Comparison of ENCODE assay signal across 18 cellular contexts in the genomic region with DNA sequence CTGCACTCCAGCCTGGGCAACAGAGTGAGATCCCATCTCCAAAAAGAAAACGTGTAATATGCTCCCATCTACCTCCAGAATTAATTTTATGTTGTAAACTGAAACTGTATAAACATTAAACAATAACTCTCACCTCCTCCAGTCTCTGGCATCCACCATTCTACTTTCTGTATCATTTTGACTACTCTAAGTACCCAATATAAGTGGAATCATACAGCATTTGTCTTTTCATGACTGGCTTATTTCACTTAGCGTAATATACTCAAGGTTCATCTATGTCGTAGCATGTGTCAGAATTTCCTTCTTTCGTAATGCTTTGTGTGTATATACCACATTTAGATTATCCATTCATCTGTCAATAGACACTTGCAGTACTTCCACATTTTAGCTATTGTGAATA. TPM values are rescaled to one million over a fixed set of nuclear protein-coding genes. Genes with fewer than 3 reads are reported as not detected.
DNase-seq lines count a peak whose midpoint lies in the region; ATAC-seq, FAIRE-seq and TF ChIP-seq lines count a peak whose summit lies in the region.
"Had no signal": no experiment of that assay in that cellular context is flagged by ENCODE, and none has a peak within 500 bp of the region (broad histone marks: within the 10 kb centered on the region; RNA-seq: fewer than 3 reads in every experiment).

No MANE protein-coding gene starts in this region.

- H3K4me1 Mint-ChIP-seq in stimulated activated naive CD8-positive, alpha-beta T cell treated with anti-CD3 and anti-CD28 coated beads, Interleukin-15, amount 100 ng/mL, for 72 hours = peaks cover 8% of the 10 kb centered on the region
- H3K4me1 Mint-ChIP-seq: CD4-positive, alpha-beta memory T cell had no signal

- no peak overlapping the region for H3K4me3 Mint-ChIP-seq in stimulated activated naive CD8-positive, alpha-beta T cell treated with anti-CD3 and anti-CD28 coated beads, Interleukin-15, amount 100 ng/mL, for 72 hours
- H3K4me3 Mint-ChIP-seq: CD14-positive monocyte; CD4-positive, alpha-beta memory T cell had no signal

- no peaks in the 10 kb centered on the region for H3K36me3 ChIP-seq in GM12878 (ENCODE audit: control insufficient read depth in 2 of 2, insufficient read depth in 2 of 2, low read length in 1 of 2)
- H3K36me3 ChIP-seq: BLaER1, HAP-1 had no signal

- FAIRE-seq in GM12878 (lab: Jason Lieb, UNC) = no peak
- FAIRE-seq: GM19239 had no signal

- no peaks in the 10 kb centered on the region for H3K9me3 Mint-ChIP-seq in stimulated activated naive CD8-positive, alpha-beta T cell treated with anti-CD3 and anti-CD28 coated beads, Interleukin-15, amount 100 ng/mL, for 72 hours
- H3K9me3 Mint-ChIP-seq: CD4-positive, alpha-beta memory T cell had no signal

- BruUV-seq in GM12878 (replicated peaks; lab: Mats Ljungman, UMichigan) = no TSS peak

- H3K27ac Mint-ChIP-seq in stimulated activated naive CD8-positive, alpha-beta T cell treated with anti-CD3 and anti-CD28 coated beads, Interleukin-15, amount 100 ng/mL, for 72 hours = no peak overlapping the region
- H3K27ac Mint-ChIP-seq: CD4-positive, alpha-beta memory T cell had no signal

- no peak overlapping the region for H3K27ac ChIP-seq in GM12878 (ENCODE audit: control insufficient read depth, insufficient read depth)
- H3K27ac ChIP-seq: A549, BLaER1, GM23248, HL-60 had no signal

- H2AFZ ChIP-seq in GM12878 (ENCODE audit: control insufficient read depth, low read depth, low read length) = no peak overlapping the region
- H2AFZ ChIP-seq: GM23248 had no signal

- no peak for TF ChIP-seq CTCF in GM12878 (IDR thresholded peaks at IDR 0.05 in 2 of 3, conservative IDR thresholded peaks at IDR 0.05 in 1 of 3; ENCODE audit: control insufficient read depth in 2 of 3, extremely low read depth in 1 of 3, insufficient read depth in 1 of 3, low read depth in 3 of 3, low read length in 3 of 3)

- SMC1A ChIA-PET in GM12878 (lab: Charles Lee; ENCODE audit: uncharacterized antibody, unreplicated experiment) = no interaction called here

- RAD21 ChIA-PET in GM12878 (lab: Charles Lee; ENCODE audit: unreplicated experiment) = no interaction called here

- no peak overlapping the region for H3K4me3 ChIP-seq in GM12878
- H3K4me3 ChIP-seq: A549, BLaER1, GM23248, HAP-1 had no signal

- in situ Hi-C loops in GM12878 (cut with MboI) = no loop called here

- peaks cover 27% of the 10 kb centered on the region for H3K27me3 Mint-ChIP-seq in stimulated activated naive CD8-positive, alpha-beta T cell treated with anti-CD3 and anti-CD28 coated beads, Interleukin-15, amount 100 ng/mL, for 72 hours

- CTCF ChIA-PET in GM12878 (lab: Yijun Ruan, JAX) = no interaction called here

- POLR2A ChIA-PET in GM12878 (lab: Charles Lee) = no interaction called here

- no peak for TF ChIP-seq EP300 in GM12878 (IDR thresholded peaks at IDR 0.05; ENCODE audit: borderline replicate concordance in 1 of 2, control insufficient read depth in 1 of 2, low read depth in 2 of 2, low read length in 2 of 2)

- 78% methylated on average over 4 of the region's 4 CpGs for WGBS in GM12878 (ENCODE audit: insufficient coverage, insufficient replicate concordance, low lambda C conversion rate, missing lambda C conversion rate)

- H3K79me2 ChIP-seq in GM12878 (ENCODE audit: control insufficient read depth, insufficient read depth, low read length) = no peaks in the 10 kb centered on the region

- H4K20me1 ChIP-seq in GM12878 (ENCODE audit: control insufficient read depth, insufficient read depth) = no peaks in the 10 kb centered on the region
- H4K20me1 ChIP-seq: BLaER1 had no signal

- no peak for DNase-seq in stimulated activated naive CD8-positive, alpha-beta T cell treated with anti-CD3 and anti-CD28 coated beads, Interleukin-15, amount 100 ng/mL, for 72 hours
- no peak for DNase-seq in stimulated activated naive CD8-positive, alpha-beta T cell treated with anti-CD3 and anti-CD28 coated beads, Interleukin-15, Interleukin-2, amounts not matched to agents 100 U/mL and 50 U/mL, for 24 hours
- DNase-seq in MV-4-11 (lab: John Stamatoyannopoulos, UW) = peak; percentile 22
- DNase-seq in GM12878 (ENCODE audit: low read depth, low spot score) = no peak
- no peak for DNase-seq in NCI-H446 (lab: John Stamatoyannopoulos, UW)
- no peak for DNase-seq in AG08395 (ENCODE audit: low spot score)
- DNase-seq: CD4-positive, alpha-beta memory T cell; DMS153; DMS79; GDM1; GM23248 had no signal

- no peak overlapping the region for H3K4me2 ChIP-seq in GM12878 (ENCODE audit: control insufficient read depth, insufficient read depth)
- H3K4me2 ChIP-seq: A549, BLaER1 had no signal

- no peak for TF ChIP-seq RAD21 in GM12878 (IDR thresholded peaks at IDR 0.05; ENCODE audit: insufficient read depth, low read depth, low read length)

- peak; percentile 56 for ATAC-seq in stimulated activated naive CD8-positive, alpha-beta T cell treated with anti-CD3 and anti-CD28 coated beads, Interleukin-15, amount 100 ng/mL, for 72 hours
- ATAC-seq in stimulated activated naive CD8-positive, alpha-beta T cell treated with anti-CD3 and anti-CD28 coated beads, Interleukin-15, Interleukin-2, amounts not matched to agents 100 U/mL and 50 U/mL, for 24 hours = no peak
- ATAC-seq in GM12878 (peak; percentile 54), HG03039 (IDR thresholded peaks at IDR 0.05; ENCODE audit: unreplicated experiment) (no peak)
- ATAC-seq: A549 had no signal

- H3K27me3 ChIP-seq in GM12878 (replicated peaks in 1 of 2; ENCODE audit: control insufficient read depth in 2 of 2, insufficient read depth in 2 of 2, low read length in 1 of 2) = no peaks in the 10 kb centered on the region

- no peak for TF ChIP-seq POLR2A in GM12878 (IDR thresholded peaks at IDR 0.05; ENCODE audit: low read depth, low read length)

- no peaks in the 10 kb centered on the region for H3K4me1 ChIP-seq in GM12878 (ENCODE audit: control insufficient read depth, insufficient read depth, low read length)
- H3K4me1 ChIP-seq: A549, BLaER1, HAP-1 had no signal

- H3K9ac ChIP-seq in GM12878 (ENCODE audit: control insufficient read depth, insufficient read depth, low read length) = no peak overlapping the region
- H3K9ac ChIP-seq: BLaER1, GM23248 had no signal

- intact Hi-C loops in GM12878 (cut with micrococcal nuclease; ENCODE audit: unreplicated experiment) = no loop called here

- no peaks in the 10 kb centered on the region for H3K9me3 ChIP-seq in GM12878 (replicated peaks; ENCODE audit: control insufficient read depth, insufficient read depth, low read length)
- H3K9me3 ChIP-seq: A549, BLaER1, HAP-1 had no signal

TF ChIP-seq in GM12878, 131 proteins besides CTCF, POLR2A, EP300 and RAD21 (continues in another document):
- TF ChIP-seq ATF2 (IDR thresholded peaks at IDR 0.05; ENCODE audit: low read length) (no peak), SMAD5 (IDR thresholded peaks at IDR 0.05; ENCODE audit: low read depth) (no peak), CBX3 (IDR thresholded peaks at IDR 0.05; ENCODE audit: borderline replicate concordance, low read depth) (no peak)

RNA-seq across cellular contexts. Expression of gene F8, which starts 20.6 kb away (rescaled TPM):
- total RNA-seq in GM12878 (2013; cell fraction: nucleolus; rRNA removed) = 5.2 and 5.9 TPM in 2 replicates
- total RNA-seq in GM12878 (2014; rRNA removed) (5.1 and 5.3 TPM in 2 replicates), GM12878 (2014; rRNA removed; fragmentation: Illumina TruSeq; extraction: Trizol) (3.8 and 4.8 TPM in 2 replicates), GM12878 (2021) (4.5 and 5.0 TPM in 2 replicates)
- 2.8 TPM for polyA plus RNA-seq in GM12878 (2011; ENCODE audit: low read depth)
- polyA plus RNA-seq in GM12878 (2011; rRNA removed) (8.1 and 11.9 TPM in 2 replicates), GM12878 (2014; fragmentation: Illumina TruSeq; extraction: Trizol) (6.4 and 7.4 TPM in 2 replicates), GM12878 (2014; fragmentation: Nextera tagmentation; extraction: Ambion mirVana) (1 to 10 TPM; 3.0 to 3.7 TPM), GM12878 (2014; rRNA removed) (4.1 and 4.9 TPM in 2 replicates), GM12878 (2016; fragmentation: Nextera tagmentation; extraction: Ambion mirVana) (1 to 10 TPM; 6.1 to 7.1 TPM)
- polyA plus RNA-seq in GM12878 (2011; cell fraction: cytosol; rRNA removed) = 5.7 and 6.6 TPM in 2 replicates
- 2.8 and 4.1 TPM in 2 replicates for polyA plus RNA-seq in GM12878 (2011; cell fraction: nucleus; rRNA removed)
- polyA plus RNA-seq in GM12878 (2012) = 3.9 and 5.7 TPM in 2 replicates
- 6.6 and 7.1 TPM in 2 replicates for polyA minus RNA-seq in GM12878 (2011; rRNA and poly(A)+ RNA removed)
- 1.3 and 1.8 TPM in 2 replicates for polyA minus RNA-seq in GM12878 (2011; cell fraction: cytosol; rRNA and poly(A)+ RNA removed)
- polyA minus RNA-seq in GM12878 (2011; cell fraction: nucleus; rRNA and poly(A)+ RNA removed) = 2.4 and 2.5 TPM in 2 replicates

RNA-seq across cellular contexts. Expression of gene FUNDC2, which starts 24.8 kb away (rescaled TPM):
- total RNA-seq in GM12878 (2013; cell fraction: nucleolus; rRNA removed) = 18.8 and 21.1 TPM in 2 replicates
- total RNA-seq in GM12878 (2014; rRNA removed) (70.5 and 89.0 TPM in 2 replicates), GM12878 (2014; rRNA removed; fragmentation: Illumina TruSeq; extraction: Trizol) (116 and 118 TPM in 2 replicates), GM12878 (2021) (105 and 106 TPM in 2 replicates)
- 60.2 TPM for polyA plus RNA-seq in GM12878 (2011; ENCODE audit: low read depth)
- polyA plus RNA-seq in GM12878 (2011; rRNA removed) (353 and 397 TPM in 2 replicates), GM12878 (2014; fragmentation: Illumina TruSeq; extraction: Trizol) (175 and 235 TPM in 2 replicates), GM12878 (2014; fragmentation: Nextera tagmentation; extraction: Ambion mirVana) (100 to 1,000 TPM; 232 to 285 TPM), GM12878 (2014; rRNA removed) (114 and 115 TPM in 2 replicates), GM12878 (2016; fragmentation: Nextera tagmentation; extraction: Ambion mirVana) (100 to 1,000 TPM; 165 to 166 TPM)
- 234 and 319 TPM in 2 replicates for polyA plus RNA-seq in GM12878 (2011; cell fraction: cytosol; rRNA removed)
- 98.3 and 154 TPM in 2 replicates for polyA plus RNA-seq in GM12878 (2011; cell fraction: nucleus; rRNA removed)
- polyA plus RNA-seq in GM12878 (2012) = 68.1 and 85.7 TPM in 2 replicates
- 93.4 and 98.9 TPM in 2 replicates for polyA minus RNA-seq in GM12878 (2011; rRNA and poly(A)+ RNA removed)
- 14.0 and 20.4 TPM in 2 replicates for polyA minus RNA-seq in GM12878 (2011; cell fraction: cytosol; rRNA and poly(A)+ RNA removed)
- polyA minus RNA-seq in GM12878 (2011; cell fraction: nucleus; rRNA and poly(A)+ RNA removed) = 19.3 and 23.0 TPM in 2 replicates

Comparison
In these comparisons a context has a peak if more than half of its experiments do, and no peak if none do; other contexts are left out.
1. ATAC-seq: peak in stimulated activated naive CD8-positive, alpha-beta T cell treated with anti-CD3 and anti-CD28 coated beads, Interleukin-15, amount 100 ng/mL, for 72 hours (single experiment) and GM12878 (single experiment); none in stimulated activated naive CD8-positive, alpha-beta T cell treated with anti-CD3 and anti-CD28 coated beads, Interleukin-15, Interleukin-2, amounts not matched to agents 100 U/mL and 50 U/mL, for 24 hours (single experiment) and HG03039 (single experiment).